ENCODE assay signal across 17 cellular contexts in genomic region chr19:46385636-46386035, GRCh38. TPM values are rescaled to one million over a fixed set of nuclear protein-coding genes. Genes with fewer than 3 reads are reported as not detected.
"Had no signal": no experiment of that assay in that cellular context is flagged by ENCODE, and none has a peak within 500 bp of the region (broad histone marks: within the 10 kb centered on the region; RNA-seq: fewer than 3 reads in every experiment).

No MANE protein-coding gene starts in this region.

- H3K27me3 ChIP-seq: esophagus muscularis mucosa, left lung, uterus had no signal

- H3K4me3 ChIP-seq: esophagus muscularis mucosa, left lung, SK-N-MC, thoracic aorta, uterus had no signal

- H3K4me1 Mint-ChIP-seq: stimulated activated naive CD8-positive, alpha-beta T cell treated with anti-CD3 and anti-CD28 coated beads, Interleukin-15, amount 100 ng/mL, for 72 hours had no signal

- H3K27ac ChIP-seq: esophagus muscularis mucosa, left lung, SK-N-MC, thoracic aorta, uterus had no signal

- FAIRE-seq: endometrium, TTC549 had no signal

- H3K36me3 ChIP-seq: uterus had no signal

- H3K4me1 ChIP-seq: left lung, uterus had no signal

- H3K4me3 Mint-ChIP-seq: activated T-helper 1 cell treated with anti-CD3 and anti-CD28 coated beads, Interleukin-12 subunit alpha, Interleukin-12 subunit beta, Interleukin-2, Interleukin-4 antibody, amounts not matched to agents 30 ng/mL and 10 ng/mL and 1 ng/mL, durations not matched to agents 14 hours and 24 hours and 36 hours; brain; nephron progenitor cell; stimulated activated naive CD8-positive, alpha-beta T cell treated with anti-CD3 and anti-CD28 coated beads, Interleukin-15, amount 100 ng/mL, for 72 hours; T-helper 1 cell treated with Interleukin-12 subunit alpha and Interleukin-12 subunit beta and Interleukin-4 antibody, amounts not matched to agents 30 μg/mL and 1 μg/mL, for 36 hours had no signal

- ATAC-seq: left lung; stimulated activated naive CD8-positive, alpha-beta T cell treated with anti-CD3 and anti-CD28 coated beads, Interleukin-15, amount 100 ng/mL, for 72 hours had no signal

- H3K9me3 Mint-ChIP-seq: activated T-helper 1 cell treated with anti-CD3 and anti-CD28 coated beads, Interleukin-12 subunit alpha, Interleukin-12 subunit beta, Interleukin-2, Interleukin-4 antibody, amounts not matched to agents 30 ng/mL and 10 ng/mL and 1 ng/mL, durations not matched to agents 14 hours and 24 hours and 36 hours had no signal

- H3K9me3 ChIP-seq: esophagus muscularis mucosa, left lung, thoracic aorta, uterus had no signal

- H3K27me3 Mint-ChIP-seq: stimulated activated naive CD8-positive, alpha-beta T cell treated with anti-CD3 and anti-CD28 coated beads, Interleukin-15, amount 100 ng/mL, for 72 hours had no signal

- H3K27ac Mint-ChIP-seq: activated T-helper 1 cell treated with anti-CD3 and anti-CD28 coated beads, Interleukin-12 subunit alpha, Interleukin-12 subunit beta, Interleukin-2, Interleukin-4 antibody, amounts not matched to agents 30 ng/mL and 10 ng/mL and 1 ng/mL, durations not matched to agents 14 hours and 24 hours and 36 hours; stimulated activated naive CD8-positive, alpha-beta T cell treated with anti-CD3 and anti-CD28 coated beads, Interleukin-15, amount 100 ng/mL, for 72 hours; T-helper 1 cell treated with Interleukin-12 subunit alpha and Interleukin-12 subunit beta and Interleukin-4 antibody, amounts not matched to agents 30 μg/mL and 1 μg/mL, for 36 hours had no signal

- DNase-seq: activated CD4-positive, alpha-beta T cell treated with anti-CD3 and anti-CD28 coated beads, Interleukin-2, amount 50 U/mL, for 4 hours; activated naive CD4-positive, alpha-beta T cell; amygdala; mesendoderm; nephron progenitor cell; stimulated activated CD4-positive, alpha-beta T cell treated with anti-CD3 and anti-CD28 coated beads, Interleukin-2, amount 100 ng/mL, for 48 hours; uterus had no signal

RNA-seq across cellular contexts. Expression of gene CCDC8, which starts 27.7 kb away (rescaled TPM):
- total RNA-seq: activated T-helper 1 cell treated with anti-CD3 and anti-CD28 coated beads, Interleukin-12 subunit alpha, Interleukin-12 subunit beta, Interleukin-2, Interleukin-4 antibody, amounts not matched to agents 30 ng/mL and 10 ng/mL and 1 ng/mL, durations not matched to agents 14 hours and 24 hours and 36 hours had no signal

RNA-seq across cellular contexts. Expression of gene PNMA8C, which starts 43.1 kb away (rescaled TPM):
- total RNA-seq: activated T-helper 1 cell treated with anti-CD3 and anti-CD28 coated beads, Interleukin-12 subunit alpha, Interleukin-12 subunit beta, Interleukin-2, Interleukin-4 antibody, amounts not matched to agents 30 ng/mL and 10 ng/mL and 1 ng/mL, durations not matched to agents 14 hours and 24 hours and 36 hours had no signal
